In the genomic region with DNA sequence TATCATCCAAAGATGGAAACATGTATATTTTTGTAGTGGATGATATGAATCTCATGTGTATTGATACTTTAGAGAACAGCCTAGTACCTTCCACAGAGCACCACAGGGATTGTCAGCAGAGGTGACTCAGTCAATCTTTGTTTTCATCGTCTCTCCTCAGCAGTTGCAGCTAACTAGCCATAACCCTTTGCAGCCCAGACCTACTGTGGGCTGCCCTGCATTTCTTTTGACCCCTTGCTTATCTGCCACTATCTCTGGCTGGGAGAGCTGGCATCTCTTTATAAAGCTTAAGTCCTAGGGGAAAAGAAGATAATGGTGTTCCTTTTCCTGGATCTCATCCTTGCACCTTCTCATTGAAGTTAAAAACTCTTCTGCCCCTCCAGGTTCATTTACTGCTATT, we compare ENCODE assay signal across 20 cellular contexts. TPM values are rescaled to one million over a fixed set of nuclear protein-coding genes. Genes with fewer than 3 reads are reported as not detected.
DNase-seq lines count a peak whose midpoint lies in the region; ATAC-seq, FAIRE-seq and TF ChIP-seq lines count a peak whose summit lies in the region.
"Had no signal": no experiment of that assay in that cellular context is flagged by ENCODE, and none has a peak within 500 bp of the region (broad histone marks: within the 10 kb centered on the region; RNA-seq: fewer than 3 reads in every experiment).

No MANE protein-coding gene starts in this region.

- WGBS in GM12878 (ENCODE audit: insufficient coverage, insufficient replicate concordance, low lambda C conversion rate, missing lambda C conversion rate) = 100% methylated on average over 1 of the region's 1 CpG

- no peak for DNase-seq in activated naive CD4-positive, alpha-beta T cell treated with anti-CD3 and anti-CD28 coated beads, Interleukin-2, amount 50 U/mL, for 72 hours (ENCODE audit: low spot score in 2 of 2)
- no peak for DNase-seq in GM12878 (ENCODE audit: low read depth, low spot score)
- no peak for DNase-seq in keratinocyte (ENCODE audit: low read depth, low spot score)
- no peak for DNase-seq in caudate nucleus (lab: John Stamatoyannopoulos, UW)
- no peak for DNase-seq in activated T-cell treated with anti-CD3 and anti-CD28 coated beads, Interleukin-2, amount 50 U/mL, for 72 hours
- no peak for DNase-seq in substantia nigra (lab: John Stamatoyannopoulos, UW)
- DNase-seq: 8988T, C1 segment of cervical spinal cord, DMS153, EL, HCEC 1CT, KBM-7, NCI-H1092 treated with DMSO at 0.1 percent for 48 hours, NCI-H187, NCI-H446, NCI-H774, SHP77 had no signal

- no peak for TF ChIP-seq RAD21 in GM12878 (IDR thresholded peaks at IDR 0.05; ENCODE audit: insufficient read depth, low read depth, low read length)

- H3K27ac ChIP-seq in GM12878 (ENCODE audit: control insufficient read depth, insufficient read depth) = no peak overlapping the region
- no peak overlapping the region for H3K27ac ChIP-seq in keratinocyte (ENCODE audit: control insufficient read depth, insufficient read depth, low read length)
- H3K27ac ChIP-seq in caudate nucleus (ENCODE audit: low read depth, low read length) = no peak overlapping the region
- H3K27ac ChIP-seq in substantia nigra (ENCODE audit: low read depth, low read length, poor library complexity, severe bottlenecking) = no peak overlapping the region

- POLR2A ChIA-PET in GM12878 (lab: Charles Lee) = no interaction called here

- H3K79me2 ChIP-seq in GM12878 (ENCODE audit: control insufficient read depth, insufficient read depth, low read length) (no peaks in the 10 kb centered on the region), keratinocyte (ENCODE audit: control insufficient read depth, insufficient read depth, low read length) (no peaks in the 10 kb centered on the region)

- no TSS peak for BruUV-seq in GM12878 (replicated peaks; lab: Mats Ljungman, UMichigan)

- H3K4me3 Mint-ChIP-seq in activated naive CD4-positive, alpha-beta T cell treated with anti-CD3 and anti-CD28 coated beads, Interleukin-2, amount 50 U/mL, for 24 hours = no peak overlapping the region
- H3K4me3 Mint-ChIP-seq in activated T-cell treated with anti-CD3 and anti-CD28 coated beads, Interleukin-2, amount 50 U/mL, for 72 hours = no peak overlapping the region

- no peaks in the 10 kb centered on the region for H3K9me1 ChIP-seq in keratinocyte (ENCODE audit: control insufficient read depth, extremely low read depth, insufficient read depth, low read length)

- H3K27ac Mint-ChIP-seq in activated naive CD4-positive, alpha-beta T cell treated with anti-CD3 and anti-CD28 coated beads, Interleukin-2, amount 50 U/mL, for 24 hours = peak overlapping the region; percentile 8
- H3K27ac Mint-ChIP-seq in activated naive CD4-positive, alpha-beta T cell treated with anti-CD3 and anti-CD28 coated beads, Interleukin-2, amount 50 U/mL, for 72 hours = peak overlapping the region in 1 of 2 donors; percentile 12
- no peak overlapping the region for H3K27ac Mint-ChIP-seq in activated T-cell treated with anti-CD3 and anti-CD28 coated beads, Interleukin-2, amount 50 U/mL, for 72 hours

- ATAC-seq in activated naive CD4-positive, alpha-beta T cell treated with anti-CD3 and anti-CD28 coated beads, Interleukin-2, amount 50 U/mL, for 72 hours = no peak
- ATAC-seq in GM12878 = no peak
- no peak for ATAC-seq in activated T-cell treated with anti-CD3 and anti-CD28 coated beads, Interleukin-2, amount 50 U/mL, for 72 hours (replicated peaks in 1 of 2)
- no peak for ATAC-seq in SK-N-SH treated with all-trans-retinoic acid at 6 μM for 48 hours
- ATAC-seq: Panc1 had no signal

- H3K36me3 ChIP-seq in GM12878 (ENCODE audit: control insufficient read depth in 2 of 2, insufficient read depth in 2 of 2, low read length in 1 of 2) = peaks cover 0 to 14% of the 10 kb centered on the region in 2 experiments; a peak in 3 of 4 replicates
- peaks cover 7 to 11% of the 10 kb centered on the region in 2 experiments for H3K36me3 ChIP-seq in keratinocyte (ENCODE audit: control insufficient read depth in 2 of 2, extremely low read depth in 1 of 2, insufficient read depth in 2 of 2, low read length in 2 of 2)

- H3K36me3 Mint-ChIP-seq in activated naive CD4-positive, alpha-beta T cell treated with anti-CD3 and anti-CD28 coated beads, Interleukin-2, amount 50 U/mL, for 24 hours = peaks cover 13% of the 10 kb centered on the region
- peaks cover 0 to 1% of the 10 kb centered on the region in 2 donors for H3K36me3 Mint-ChIP-seq in activated naive CD4-positive, alpha-beta T cell treated with anti-CD3 and anti-CD28 coated beads, Interleukin-2, amount 50 U/mL, for 72 hours
- H3K36me3 Mint-ChIP-seq in activated T-cell treated with anti-CD3 and anti-CD28 coated beads, Interleukin-2, amount 50 U/mL, for 72 hours (ENCODE audit: insufficient read depth in 2 of 2) = peaks cover under 1 to 2% of the 10 kb centered on the region in 2 donors

- dilution Hi-C loops in keratinocyte (cut with MboI; ENCODE audit: extremely low pct_ligation_motif_present, low sequenced_read_pairs) = no loop called here

- peak; percentile 25; the same call in 1 of the 2 replicates for TF ChIP-seq POLR2A in GM12878 (IDR thresholded peaks at IDR 0.05; ENCODE audit: low read depth, low read length)

- H3K4me3 ChIP-seq in GM12878 (no peak overlapping the region), keratinocyte (ENCODE audit: control insufficient read depth in 2 of 3, extremely low read depth in 1 of 3, insufficient read depth in 2 of 3, low read depth in 1 of 3, low read length in 3 of 3) (no peak overlapping the region)

- no peak for TF ChIP-seq EP300 in GM12878 (IDR thresholded peaks at IDR 0.05; ENCODE audit: borderline replicate concordance in 1 of 2, control insufficient read depth in 1 of 2, low read depth in 2 of 2, low read length in 2 of 2)

- H3K4me1 ChIP-seq in GM12878 (ENCODE audit: control insufficient read depth, insufficient read depth, low read length) (peaks cover 14% of the 10 kb centered on the region), keratinocyte (ENCODE audit: control insufficient read depth, extremely low read depth, insufficient read depth, low read length) (peaks cover 6% of the 10 kb centered on the region)

- SMC1A ChIA-PET in GM12878 (lab: Charles Lee; ENCODE audit: uncharacterized antibody, unreplicated experiment) = interaction anchor here (1.0 to 2.5 kb wide), 6 partner anchors 12 to 299 kb away, joined by 3 to 11 read pairs (median 4); a partner anchor contains a TSS

- H3K27me3 ChIP-seq in GM12878 (replicated peaks in 1 of 2; ENCODE audit: control insufficient read depth in 2 of 2, insufficient read depth in 2 of 2, low read length in 1 of 2) (no peaks in the 10 kb centered on the region), keratinocyte (ENCODE audit: control insufficient read depth, extremely low read depth, insufficient read depth, low read length) (no peaks in the 10 kb centered on the region)

- CTCF ChIA-PET in GM12878 (lab: Yijun Ruan, JAX) = interaction anchor here (0.5 to 6.7 kb wide), 5 partner anchors 10 to 317 kb away, joined by 3 to 31 read pairs (median 4); no protein-coding TSS in a partner anchor

- H3K9me3 Mint-ChIP-seq in activated naive CD4-positive, alpha-beta T cell treated with anti-CD3 and anti-CD28 coated beads, Interleukin-2, amount 50 U/mL, for 24 hours = no peaks in the 10 kb centered on the region
- H3K9me3 Mint-ChIP-seq in activated naive CD4-positive, alpha-beta T cell treated with anti-CD3 and anti-CD28 coated beads, Interleukin-2, amount 50 U/mL, for 72 hours = no peaks in the 10 kb centered on the region
- H3K9me3 Mint-ChIP-seq in activated T-cell treated with anti-CD3 and anti-CD28 coated beads, Interleukin-2, amount 50 U/mL, for 72 hours = no peaks in the 10 kb centered on the region

- no peak overlapping the region for H3K9ac ChIP-seq in GM12878 (ENCODE audit: control insufficient read depth, insufficient read depth, low read length)
- no peak overlapping the region for H3K9ac ChIP-seq in keratinocyte (ENCODE audit: control insufficient read depth, extremely low read depth, insufficient read depth, low read length)

- no peak for TF ChIP-seq CTCF in GM12878 (IDR thresholded peaks at IDR 0.05 in 2 of 3, conservative IDR thresholded peaks at IDR 0.05 in 1 of 3; ENCODE audit: control insufficient read depth in 2 of 3, extremely low read depth in 1 of 3, insufficient read depth in 1 of 3, low read depth in 3 of 3, low read length in 3 of 3)
- TF ChIP-seq CTCF in keratinocyte (optimal IDR thresholded peaks at IDR 0.05 in 1 of 3, IDR thresholded peaks at IDR 0.05 in 1 of 3, conservative IDR thresholded peaks at IDR 0.05 in 1 of 3; ENCODE audit: extremely low read depth in 1 of 3, insufficient read depth in 2 of 3, low read length in 3 of 3) = no peak

- RAD21 ChIA-PET in GM12878 (lab: Charles Lee; ENCODE audit: unreplicated experiment) = interaction anchor here (0.6 to 1.3 kb wide), 5 partner anchors 14 to 315 kb away, joined by 3 to 5 read pairs (median 3); a partner anchor contains a TSS

- H2AFZ ChIP-seq in GM12878 (ENCODE audit: control insufficient read depth, low read depth, low read length) = no peak overlapping the region
- no peak overlapping the region for H2AFZ ChIP-seq in keratinocyte (ENCODE audit: control insufficient read depth, low read length)

- intact Hi-C loops in GM12878 (cut with micrococcal nuclease; ENCODE audit: unreplicated experiment) = loop anchor here (10.0 kb wide), 1 partner anchor 1299 kb away; no protein-coding TSS in a partner anchor

- H3K9me3 ChIP-seq in GM12878 (replicated peaks; ENCODE audit: control insufficient read depth, insufficient read depth, low read length) (no peaks in the 10 kb centered on the region), keratinocyte (ENCODE audit: control insufficient read depth, low read depth, low read length) (no peaks in the 10 kb centered on the region)

- in situ Hi-C loops in GM12878 (cut with MboI) = no loop called here

- no peak for FAIRE-seq in GM12878 (lab: Jason Lieb, UNC)
- FAIRE-seq in keratinocyte (lab: Jason Lieb, UNC) = peak; percentile 17

- H3K27me3 Mint-ChIP-seq in activated naive CD4-positive, alpha-beta T cell treated with anti-CD3 and anti-CD28 coated beads, Interleukin-2, amount 50 U/mL, for 24 hours = no peaks in the 10 kb centered on the region
- H3K27me3 Mint-ChIP-seq in activated T-cell treated with anti-CD3 and anti-CD28 coated beads, Interleukin-2, amount 50 U/mL, for 72 hours (ENCODE audit: low read depth) = no peaks in the 10 kb centered on the region

- H3K4me2 ChIP-seq in GM12878 (ENCODE audit: control insufficient read depth, insufficient read depth) = no peak overlapping the region
- H3K4me2 ChIP-seq in keratinocyte (ENCODE audit: control insufficient read depth, extremely low read depth, insufficient read depth, low read depth, low read length) = no peak overlapping the region

- H4K20me1 ChIP-seq in GM12878 (ENCODE audit: control insufficient read depth, insufficient read depth) = no peaks in the 10 kb centered on the region
- H4K20me1 ChIP-seq in keratinocyte (ENCODE audit: control insufficient read depth, extremely low read depth, insufficient read depth, low read length) = no peaks in the 10 kb centered on the region

- H3K4me1 Mint-ChIP-seq in activated naive CD4-positive, alpha-beta T cell treated with anti-CD3 and anti-CD28 coated beads, Interleukin-2, amount 50 U/mL, for 24 hours = peaks cover 5% of the 10 kb centered on the region
- peaks cover 8% of the 10 kb centered on the region for H3K4me1 Mint-ChIP-seq in activated T-cell treated with anti-CD3 and anti-CD28 coated beads, Interleukin-2, amount 50 U/mL, for 72 hours (ENCODE audit: low read depth)

RNA-seq across cellular contexts. Expression of a gene that starts 28.7 kb away (rescaled TPM):
- total RNA-seq in activated naive CD4-positive, alpha-beta T cell treated with anti-CD3 and anti-CD28 coated beads, Interleukin-2, amount 50 U/mL, for 72 hours = 10 to 100 TPM; 49.9 to 53.1 TPM
- 369 and 374 TPM in 2 replicates for total RNA-seq in GM12878 (2013; cell fraction: nucleolus; rRNA removed)
- 73.9 and 82.9 TPM in 2 replicates for total RNA-seq in GM12878 (2014; rRNA removed)
- 104 and 110 TPM in 2 replicates for total RNA-seq in GM12878 (2014; rRNA removed; fragmentation: Illumina TruSeq; extraction: Trizol)
- total RNA-seq in GM12878 (2021) = 119 and 130 TPM in 2 replicates
- polyA plus RNA-seq in GM12878 (2011; ENCODE audit: low read depth) = 29.7 TPM
- polyA plus RNA-seq in GM12878 (2011; rRNA removed) = 119 and 174 TPM in 2 replicates
- 42.8 and 51.7 TPM in 2 replicates for polyA plus RNA-seq in GM12878 (2011; cell fraction: cytosol; rRNA removed)
- polyA plus RNA-seq in GM12878 (2011; cell fraction: nucleus; rRNA removed) = 122 and 154 TPM in 2 replicates
- 48.4 and 72.6 TPM in 2 replicates for polyA plus RNA-seq in GM12878 (2012)
- polyA plus RNA-seq in GM12878 (2014; fragmentation: Illumina TruSeq; extraction: Trizol) = 89.2 and 120 TPM in 2 replicates
- 10 to 100 TPM; 30.8 to 39.0 TPM for polyA plus RNA-seq in GM12878 (2014; fragmentation: Nextera tagmentation; extraction: Ambion mirVana)
- 65.2 and 73.9 TPM in 2 replicates for polyA plus RNA-seq in GM12878 (2014; rRNA removed)
- 10 to 100 TPM; 55.5 to 61.6 TPM for polyA plus RNA-seq in GM12878 (2016; fragmentation: Nextera tagmentation; extraction: Ambion mirVana)
- polyA minus RNA-seq in GM12878 (2011; rRNA and poly(A)+ RNA removed) = 228 and 334 TPM in 2 replicates
- 50.6 and 59.6 TPM in 2 replicates for polyA minus RNA-seq in GM12878 (2011; cell fraction: cytosol; rRNA and poly(A)+ RNA removed)
- polyA minus RNA-seq in GM12878 (2011; cell fraction: nucleus; rRNA and poly(A)+ RNA removed) = 159 and 183 TPM in 2 replicates
- 124 to 181 TPM (median 124 TPM) in 3 replicates for polyA plus RNA-seq in keratinocyte
- 109 TPM for polyA plus RNA-seq in keratinocyte (2011; ENCODE audit: low read depth)
- polyA plus RNA-seq in keratinocyte (2011; cell fraction: cytosol; rRNA removed) = 28.9 and 62.6 TPM in 2 replicates
- polyA plus RNA-seq in keratinocyte (2011; cell fraction: nucleus; rRNA removed) = 174 and 233 TPM in 2 replicates
- 113 and 126 TPM in 2 replicates for polyA plus RNA-seq in keratinocyte (2012; ENCODE audit: low replicate concordance)
- polyA minus RNA-seq in keratinocyte = 77.0 to 418 TPM (median 257 TPM) in 3 replicates
- 65.6 TPM for polyA minus RNA-seq in keratinocyte (2011; cell fraction: cytosol; rRNA and poly(A)+ RNA removed)
- polyA minus RNA-seq in keratinocyte (2011; cell fraction: nucleus; rRNA and poly(A)+ RNA removed) = 240 and 404 TPM in 2 replicates
- total RNA-seq in activated T-cell treated with anti-CD3 and anti-CD28 coated beads, Interleukin-2, amount 50 U/mL, for 72 hours = 10 to 100 TPM; 23.5 to 24.2 TPM
